14 cellular contexts compared by ENCODE assay signal in genomic region chr1:107791381-107791780, GRCh38.
DNase-seq lines count a peak whose midpoint lies in the region; ATAC-seq and FAIRE-seq lines count a peak whose summit lies in the region.
"Had no signal": no experiment of that assay in that cellular context is flagged by ENCODE, and none has a peak within 500 bp of the region (broad histone marks: within the 10 kb centered on the region; RNA-seq: fewer than 3 reads in every experiment).

No MANE protein-coding gene starts in this region.

- ATAC-seq in activated CD4-positive, CD25-positive, alpha-beta regulatory T cell treated with anti-CD3 and anti-CD28 coated beads, Interleukin-2, amount 50 U/mL, for 24 hours: peak; percentile 62 to 66
- no peak for ATAC-seq in activated naive CD8-positive, alpha-beta T cell treated with anti-CD3 and anti-CD28 coated beads, Interleukin-2, amount 50 U/mL, for 24 hours
- ATAC-seq in HG03159 (IDR thresholded peaks at IDR 0.05; ENCODE audit: unreplicated experiment): no peak
- ATAC-seq: GM12878 had no signal

- no peaks in the 10 kb centered on the region for H3K9me3 Mint-ChIP-seq in activated naive CD8-positive, alpha-beta T cell (ENCODE audit: low read depth)
- H3K9me3 Mint-ChIP-seq in activated naive CD8-positive, alpha-beta T cell treated with anti-CD3 and anti-CD28 coated beads for 36 hours: no peaks in the 10 kb centered on the region
- no peaks in the 10 kb centered on the region for H3K9me3 Mint-ChIP-seq in activated naive CD8-positive, alpha-beta T cell treated with anti-CD3 and anti-CD28 coated beads, Interleukin-2, amount 50 U/mL, for 24 hours
- H3K9me3 Mint-ChIP-seq: IgD-negative memory B cell had no signal

- peak overlapping the region; percentile 62 for H3K27ac Mint-ChIP-seq in activated naive CD8-positive, alpha-beta T cell
- H3K27ac Mint-ChIP-seq in activated naive CD8-positive, alpha-beta T cell treated with anti-CD3 and anti-CD28 coated beads for 36 hours: no peak overlapping the region
- peak overlapping the region; percentile 8 for H3K27ac Mint-ChIP-seq in activated naive CD8-positive, alpha-beta T cell treated with anti-CD3 and anti-CD28 coated beads, Interleukin-2, amount 50 U/mL, for 24 hours
- H3K27ac Mint-ChIP-seq: IgD-negative memory B cell had no signal

- DNase-seq in activated CD4-positive, CD25-positive, alpha-beta regulatory T cell treated with anti-CD3 and anti-CD28 coated beads, Interleukin-2, amount 50 U/mL, for 72 hours: no peak
- DNase-seq in activated naive CD8-positive, alpha-beta T cell treated with anti-CD3 and anti-CD28 coated beads for 36 hours: no peak
- DNase-seq in activated naive CD8-positive, alpha-beta T cell treated with anti-CD3 and anti-CD28 coated beads, Interleukin-2, amount 50 U/mL, for 24 hours: no peak
- no peak for DNase-seq in HTR-8/SVneo (ENCODE audit: insufficient read length, low spot score)
- DNase-seq: DMS 273 treated with DMSO at 0.1 percent for 48 hours, GM23248, H7 had no signal

- H3K36me3 Mint-ChIP-seq in activated naive CD8-positive, alpha-beta T cell: no peaks in the 10 kb centered on the region
- peaks cover 6% of the 10 kb centered on the region for H3K36me3 Mint-ChIP-seq in activated naive CD8-positive, alpha-beta T cell treated with anti-CD3 and anti-CD28 coated beads for 36 hours
- peaks cover 2% of the 10 kb centered on the region for H3K36me3 Mint-ChIP-seq in activated naive CD8-positive, alpha-beta T cell treated with anti-CD3 and anti-CD28 coated beads, Interleukin-2, amount 50 U/mL, for 24 hours (ENCODE audit: low read depth)
- H3K36me3 Mint-ChIP-seq: IgD-negative memory B cell had no signal

- peaks cover 79% of the 10 kb centered on the region for H3K4me1 Mint-ChIP-seq in activated naive CD8-positive, alpha-beta T cell (ENCODE audit: low read depth)
- peaks cover 68% of the 10 kb centered on the region for H3K4me1 Mint-ChIP-seq in activated naive CD8-positive, alpha-beta T cell treated with anti-CD3 and anti-CD28 coated beads for 36 hours
- H3K4me1 Mint-ChIP-seq in activated naive CD8-positive, alpha-beta T cell treated with anti-CD3 and anti-CD28 coated beads, Interleukin-2, amount 50 U/mL, for 24 hours: peaks cover 79% of the 10 kb centered on the region

- no peaks in the 10 kb centered on the region for H3K27me3 Mint-ChIP-seq in activated naive CD8-positive, alpha-beta T cell
- H3K27me3 Mint-ChIP-seq in activated naive CD8-positive, alpha-beta T cell treated with anti-CD3 and anti-CD28 coated beads for 36 hours: no peaks in the 10 kb centered on the region
- no peaks in the 10 kb centered on the region for H3K27me3 Mint-ChIP-seq in activated naive CD8-positive, alpha-beta T cell treated with anti-CD3 and anti-CD28 coated beads, Interleukin-2, amount 50 U/mL, for 24 hours

- FAIRE-seq in HTR-8/SVneo (lab: Jason Lieb, UNC): no peak
- FAIRE-seq: GM12878, GM18507 had no signal

- no peak overlapping the region for H3K4me3 Mint-ChIP-seq in activated naive CD8-positive, alpha-beta T cell
- H3K4me3 Mint-ChIP-seq in activated naive CD8-positive, alpha-beta T cell treated with anti-CD3 and anti-CD28 coated beads for 36 hours: no peak overlapping the region
- no peak overlapping the region for H3K4me3 Mint-ChIP-seq in activated naive CD8-positive, alpha-beta T cell treated with anti-CD3 and anti-CD28 coated beads, Interleukin-2, amount 50 U/mL, for 24 hours
- H3K4me3 Mint-ChIP-seq: CD14-positive monocyte had no signal

Comparison
In these comparisons a context has a peak if more than half of its experiments do, and no peak if none do; other contexts are left out.
1. ATAC-seq: peak in activated CD4-positive, CD25-positive, alpha-beta regulatory T cell treated with anti-CD3 and anti-CD28 coated beads, Interleukin-2, amount 50 U/mL, for 24 hours (2 of 2); none in activated naive CD8-positive, alpha-beta T cell treated with anti-CD3 and anti-CD28 coated beads, Interleukin-2, amount 50 U/mL, for 24 hours (single experiment) and HG03159 (single experiment).